Comparison of ENCODE assay signal across 8 cellular contexts in genomic region chr3:128681277-128681829, GRCh38. TPM values are rescaled to one million over a fixed set of nuclear protein-coding genes. Genes with fewer than 3 reads are reported as not detected.
DNase-seq lines count a peak whose midpoint lies in the region; ATAC-seq, FAIRE-seq and TF ChIP-seq lines count a peak whose summit lies in the region.

No MANE protein-coding gene starts in this region.

- TF ChIP-seq CTCF in CD14-positive monocyte (IDR thresholded peaks at IDR 0.05): no peak

- H3K36me3 Mint-ChIP-seq in CD14-positive monocyte: peaks cover 0 to 3% of the 10 kb centered on the region in 2 donors
- H3K36me3 Mint-ChIP-seq in activated CD8-positive, alpha-beta T cell treated with anti-CD3 and anti-CD28 coated beads, Interleukin-2, amount 10 ng/mL, durations not matched to agents 7 days and 5 days (ENCODE audit: low read depth): no peaks in the 10 kb centered on the region
- H3K36me3 Mint-ChIP-seq in stimulated activated effector memory CD8-positive, alpha-beta T cell treated with anti-CD3 and anti-CD28 coated beads, Interleukin-12 subunit alpha, Interleukin-12 subunit beta, amount 100 ng/mL, for 72 hours: peaks cover 14% of the 10 kb centered on the region

- peaks cover 0 to 2% (median 0%) of the 10 kb centered on the region in 3 donors for H3K27me3 Mint-ChIP-seq in CD14-positive monocyte (ENCODE audit: low read depth in 3 of 3)
- H3K27me3 Mint-ChIP-seq in activated CD8-positive, alpha-beta T cell treated with anti-CD3 and anti-CD28 coated beads, Interleukin-2, amount 10 ng/mL, durations not matched to agents 7 days and 5 days (ENCODE audit: low read depth): peaks cover 8% of the 10 kb centered on the region

- TF ChIP-seq POLR2A in GM12892 (IDR thresholded peaks at IDR 0.05; ENCODE audit: low read depth, low read length): no peak

- H3K4me3 ChIP-seq in iPS-18a (ENCODE audit: low read length): peak overlapping the region; percentile 95

- ATAC-seq in activated CD8-positive, alpha-beta T cell treated with anti-CD3 and anti-CD28 coated beads, Interleukin-2, amount 10 ng/mL, durations not matched to agents 7 days and 5 days: no peak
- no peak for ATAC-seq in stimulated activated effector memory CD8-positive, alpha-beta T cell treated with anti-CD3 and anti-CD28 coated beads, Interleukin-12 subunit alpha, Interleukin-12 subunit beta, amount 100 ng/mL, for 72 hours
- no peak for ATAC-seq in HG02571 (IDR thresholded peaks at IDR 0.05; ENCODE audit: unreplicated experiment)

- no peaks in the 10 kb centered on the region for H3K9me3 ChIP-seq in iPS-18a (ENCODE audit: control insufficient read depth, low read depth, low read length)

- DNase-seq in CD14-positive monocyte (ENCODE audit: low spot score) (no peak), HS-5 (ENCODE audit: low read depth) (peak; percentile 25), cerebellum (ENCODE audit: low spot score) (no peak), GM12892 (ENCODE audit: insufficient read length) (no peak)
- DNase-seq in activated CD8-positive, alpha-beta T cell treated with anti-CD3 and anti-CD28 coated beads, Interleukin-2, amount 10 ng/mL, durations not matched to agents 7 days and 5 days: no peak
- DNase-seq in stimulated activated effector memory CD8-positive, alpha-beta T cell treated with anti-CD3 and anti-CD28 coated beads, Interleukin-12 subunit alpha, Interleukin-12 subunit beta, amount 100 ng/mL, for 72 hours (ENCODE audit: low spot score in 2 of 2): no peak

- intact Hi-C loops in CD14-positive monocyte (cut with micrococcal nuclease): loop anchor here (2.0 to 10.0 kb wide), 5 partner anchors 31 to 113 kb away; partner anchors contain the start of genes RAB7A (in 1 of the 2) and RPN1 (in 1 of the 2)

- CTCF ChIA-PET in activated CD8-positive, alpha-beta T cell treated with anti-CD3 and anti-CD28 coated beads, Interleukin-2, amount 10 ng/mL, durations not matched to agents 7 days and 5 days (lab: Charles Lee): interaction anchor here (0.6 to 4.3 kb wide), 56 partner anchors 9 to 336 kb away, joined by 3 to 256 read pairs (median 6); partner anchors contain the start of genes ACAD9 and RAB7A

- peaks cover 40% of the 10 kb centered on the region for H3K4me1 Mint-ChIP-seq in CD14-positive monocyte
- peaks cover 36% of the 10 kb centered on the region for H3K4me1 Mint-ChIP-seq in activated CD8-positive, alpha-beta T cell treated with anti-CD3 and anti-CD28 coated beads, Interleukin-2, amount 10 ng/mL, durations not matched to agents 7 days and 5 days (ENCODE audit: low read depth)
- H3K4me1 Mint-ChIP-seq in stimulated activated effector memory CD8-positive, alpha-beta T cell treated with anti-CD3 and anti-CD28 coated beads, Interleukin-12 subunit alpha, Interleukin-12 subunit beta, amount 100 ng/mL, for 72 hours: peaks cover 12% of the 10 kb centered on the region

- H3K9me3 Mint-ChIP-seq in CD14-positive monocyte: no peaks in the 10 kb centered on the region
- H3K9me3 Mint-ChIP-seq in activated CD8-positive, alpha-beta T cell treated with anti-CD3 and anti-CD28 coated beads, Interleukin-2, amount 10 ng/mL, durations not matched to agents 7 days and 5 days (ENCODE audit: insufficient read depth): no peaks in the 10 kb centered on the region
- no peaks in the 10 kb centered on the region for H3K9me3 Mint-ChIP-seq in stimulated activated effector memory CD8-positive, alpha-beta T cell treated with anti-CD3 and anti-CD28 coated beads, Interleukin-12 subunit alpha, Interleukin-12 subunit beta, amount 100 ng/mL, for 72 hours

- peak overlapping the region; percentile 98 for H3K27ac ChIP-seq in iPS-18a (ENCODE audit: low read length)

- POLR2A ChIA-PET in activated CD8-positive, alpha-beta T cell treated with anti-CD3 and anti-CD28 coated beads, Interleukin-2, amount 10 ng/mL, durations not matched to agents 7 days and 5 days (lab: Charles Lee): interaction anchor here (0.6 to 3.3 kb wide), 17 partner anchors 16 to 198 kb away, joined by 3 to 35 read pairs (median 4); partner anchors contain the start of genes RAB7A and RPN1

- H3K27me3 ChIP-seq in iPS-18a (ENCODE audit: control insufficient read depth, insufficient read depth, low read length): peaks cover 18% of the 10 kb centered on the region

- peak overlapping the region; percentile 99 for H3K9ac ChIP-seq in iPS-18a (ENCODE audit: low read length)

- peaks cover 10% of the 10 kb centered on the region for H3K4me1 ChIP-seq in iPS-18a (ENCODE audit: control insufficient read depth, low read depth, low read length)

- no peak for FAIRE-seq in GM12892 (lab: Jason Lieb, UNC)

- no peaks in the 10 kb centered on the region for H3K36me3 ChIP-seq in iPS-18a (ENCODE audit: control insufficient read depth, low read depth, low read length)

- H3K4me3 Mint-ChIP-seq in CD14-positive monocyte: peak overlapping the region; percentile 81 to 93
- H3K4me3 Mint-ChIP-seq in activated CD8-positive, alpha-beta T cell treated with anti-CD3 and anti-CD28 coated beads, Interleukin-2, amount 10 ng/mL, durations not matched to agents 7 days and 5 days: peak overlapping the region; percentile 90
- peak overlapping the region; percentile 87 for H3K4me3 Mint-ChIP-seq in stimulated activated effector memory CD8-positive, alpha-beta T cell treated with anti-CD3 and anti-CD28 coated beads, Interleukin-12 subunit alpha, Interleukin-12 subunit beta, amount 100 ng/mL, for 72 hours

- H3K27ac Mint-ChIP-seq in CD14-positive monocyte: peak overlapping the region; percentile 96 to 98 (median 97)
- peak overlapping the region; percentile 99 for H3K27ac Mint-ChIP-seq in activated CD8-positive, alpha-beta T cell treated with anti-CD3 and anti-CD28 coated beads, Interleukin-2, amount 10 ng/mL, durations not matched to agents 7 days and 5 days
- peak overlapping the region; percentile 97 for H3K27ac Mint-ChIP-seq in stimulated activated effector memory CD8-positive, alpha-beta T cell treated with anti-CD3 and anti-CD28 coated beads, Interleukin-12 subunit alpha, Interleukin-12 subunit beta, amount 100 ng/mL, for 72 hours

RNA-seq across cellular contexts. Expression of gene RPN1, which starts 30.7 kb away (rescaled TPM):
- 100 to 1,000 TPM; 354 to 375 TPM for polyA plus RNA-seq in CD14-positive monocyte
- total RNA-seq in activated CD8-positive, alpha-beta T cell treated with anti-CD3 and anti-CD28 coated beads, Interleukin-2, amount 10 ng/mL, durations not matched to agents 7 days and 5 days: 100 to 1,000 TPM; 157 to 162 TPM
- 146 TPM for total RNA-seq in cerebellum
- polyA plus RNA-seq in GM12892 (2012; ENCODE audit: missing spikeins): 90.0 TPM

RNA-seq across cellular contexts. Expression of gene RAB7A, which starts 44.6 kb away (rescaled TPM):
- 100 to 1,000 TPM; 223 to 261 TPM for polyA plus RNA-seq in CD14-positive monocyte
- 100 to 1,000 TPM; 256 to 269 TPM for total RNA-seq in activated CD8-positive, alpha-beta T cell treated with anti-CD3 and anti-CD28 coated beads, Interleukin-2, amount 10 ng/mL, durations not matched to agents 7 days and 5 days
- 33.6 TPM for total RNA-seq in cerebellum
- 102 TPM for polyA plus RNA-seq in GM12892 (2012; ENCODE audit: missing spikeins)
